9 cellular contexts compared by ENCODE assay signal in the genomic region with DNA sequence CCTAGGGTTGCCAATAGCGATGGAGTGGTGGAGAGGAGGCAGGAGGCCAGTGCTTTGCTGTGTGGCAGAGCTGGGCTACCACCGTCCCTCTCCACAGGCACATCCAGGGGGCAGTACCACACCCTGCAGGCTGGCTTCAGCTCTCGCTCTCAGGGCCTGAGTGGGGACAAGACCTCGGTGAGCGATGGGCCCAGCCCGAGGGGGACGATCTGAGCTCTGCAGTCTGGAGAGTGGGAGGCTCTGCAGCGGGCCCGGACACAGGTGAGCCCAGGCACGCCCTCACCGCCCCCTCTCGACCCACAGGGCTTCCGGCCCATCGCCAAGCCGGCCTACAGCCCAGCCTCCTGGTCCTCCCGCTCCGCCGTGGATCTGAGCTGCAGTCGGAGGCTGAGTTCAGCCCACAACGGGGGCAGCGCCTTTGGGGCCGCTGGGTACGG. TPM values are rescaled to one million over a fixed set of nuclear protein-coding genes. Genes with fewer than 3 reads are reported as not detected.
A peak's percentile ranks its signal among the peaks of the same experiment; 100 is the strongest.
DNase-seq lines count a peak whose midpoint lies in the region; ATAC-seq, FAIRE-seq and TF ChIP-seq lines count a peak whose summit lies in the region.
"Had no signal": no experiment of that assay in that cellular context is flagged by ENCODE, and none has a peak within 500 bp of the region (broad histone marks: within the 10 kb centered on the region; RNA-seq: fewer than 3 reads in every experiment).

No MANE protein-coding gene starts in this region.

- peaks cover 67% of the 10 kb centered on the region for H3K79me2 ChIP-seq in keratinocyte (ENCODE audit: control insufficient read depth, insufficient read depth, low read length)

- H3K4me3 ChIP-seq in keratinocyte (ENCODE audit: control insufficient read depth in 2 of 3, extremely low read depth in 1 of 3, insufficient read depth in 2 of 3, low read depth in 1 of 3, low read length in 3 of 3) = no peak overlapping the region

- CTCF ChIA-PET in WTC11 (lab: Charles Lee) = interaction anchor here (0.8 to 1.7 kb wide), 9 partner anchors 10 to 330 kb away, joined by 3 to 13 read pairs (median 5); a partner anchor contains a TSS

- H3K36me3 ChIP-seq in keratinocyte (ENCODE audit: control insufficient read depth in 2 of 2, extremely low read depth in 1 of 2, insufficient read depth in 2 of 2, low read length in 2 of 2) = peaks cover 5 to 27% of the 10 kb centered on the region in 2 experiments

- H3K9me3 Mint-ChIP-seq in WTC11 = peaks cover 3% of the 10 kb centered on the region; the same call in 1 of the 2 replicates

- ATAC-seq in HG03045 (IDR thresholded peaks at IDR 0.05; ENCODE audit: unreplicated experiment) (peak; percentile 20), WTC11 (peak; percentile 38), HG03139 (IDR thresholded peaks at IDR 0.05; ENCODE audit: unreplicated experiment) (no peak), HG03571 (IDR thresholded peaks at IDR 0.05; ENCODE audit: unreplicated experiment) (no peak), HG02623 (IDR thresholded peaks at IDR 0.05; ENCODE audit: unreplicated experiment) (no peak)

- H3K4me2 ChIP-seq in keratinocyte (ENCODE audit: control insufficient read depth, extremely low read depth, insufficient read depth, low read depth, low read length) = peak overlapping the region; percentile 93

- peaks cover 8% of the 10 kb centered on the region for H3K27me3 Mint-ChIP-seq in WTC11 (ENCODE audit: low read depth)

- TF ChIP-seq CTCF in WTC11 (IDR thresholded peaks at IDR 0.05) (no peak), keratinocyte (optimal IDR thresholded peaks at IDR 0.05 in 1 of 3, IDR thresholded peaks at IDR 0.05 in 1 of 3, conservative IDR thresholded peaks at IDR 0.05 in 1 of 3; ENCODE audit: extremely low read depth in 1 of 3, insufficient read depth in 2 of 3, low read length in 3 of 3) (peak in 2 of 3 experiments; percentile 29 to 36)

- H4K20me1 ChIP-seq in keratinocyte (ENCODE audit: control insufficient read depth, extremely low read depth, insufficient read depth, low read length) = peaks cover 10% of the 10 kb centered on the region

- DNase-seq in EL (peak; percentile 56), WTC11 (ENCODE audit: low spot score) (peak; percentile 46), keratinocyte (ENCODE audit: low read depth, low spot score) (no peak), GOT3 (lab: John Stamatoyannopoulos, UW) (no peak)

- H2AFZ ChIP-seq in keratinocyte (ENCODE audit: control insufficient read depth, low read length) = no peak overlapping the region

- no peak overlapping the region for H3K27ac ChIP-seq in keratinocyte (ENCODE audit: control insufficient read depth, insufficient read depth, low read length)

- FAIRE-seq in keratinocyte (lab: Jason Lieb, UNC) = no peak

- POLR2A ChIA-PET in WTC11 (lab: Charles Lee) = interaction anchor here (1.1 kb wide), 1 partner anchor 20 kb away, joined by 3 read pairs; no protein-coding TSS in a partner anchor

- dilution Hi-C loops in keratinocyte (cut with MboI; ENCODE audit: extremely low pct_ligation_motif_present, low sequenced_read_pairs) = no loop called here

- H3K9ac ChIP-seq in keratinocyte (ENCODE audit: control insufficient read depth, extremely low read depth, insufficient read depth, low read length) = no peak overlapping the region

- peaks cover 6% of the 10 kb centered on the region for H3K4me1 Mint-ChIP-seq in WTC11

- H3K27ac Mint-ChIP-seq in WTC11 = no peak overlapping the region

- H3K36me3 Mint-ChIP-seq in WTC11 = peaks cover 11% of the 10 kb centered on the region

- no peaks in the 10 kb centered on the region for H3K27me3 ChIP-seq in keratinocyte (ENCODE audit: control insufficient read depth, extremely low read depth, insufficient read depth, low read length)

- no peaks in the 10 kb centered on the region for H3K9me3 ChIP-seq in keratinocyte (ENCODE audit: control insufficient read depth, low read depth, low read length)

- no peaks in the 10 kb centered on the region for H3K9me1 ChIP-seq in keratinocyte (ENCODE audit: control insufficient read depth, extremely low read depth, insufficient read depth, low read length)

- peaks cover 19% of the 10 kb centered on the region for H3K4me1 ChIP-seq in keratinocyte (ENCODE audit: control insufficient read depth, extremely low read depth, insufficient read depth, low read length)

- H3K4me3 Mint-ChIP-seq in WTC11 = no peak overlapping the region

TF ChIP-seq in WTC11, 78 proteins besides CTCF, POLR2A, EP300 and RAD21 (continues in another document):
- TF ChIP-seq, protein P1, sequence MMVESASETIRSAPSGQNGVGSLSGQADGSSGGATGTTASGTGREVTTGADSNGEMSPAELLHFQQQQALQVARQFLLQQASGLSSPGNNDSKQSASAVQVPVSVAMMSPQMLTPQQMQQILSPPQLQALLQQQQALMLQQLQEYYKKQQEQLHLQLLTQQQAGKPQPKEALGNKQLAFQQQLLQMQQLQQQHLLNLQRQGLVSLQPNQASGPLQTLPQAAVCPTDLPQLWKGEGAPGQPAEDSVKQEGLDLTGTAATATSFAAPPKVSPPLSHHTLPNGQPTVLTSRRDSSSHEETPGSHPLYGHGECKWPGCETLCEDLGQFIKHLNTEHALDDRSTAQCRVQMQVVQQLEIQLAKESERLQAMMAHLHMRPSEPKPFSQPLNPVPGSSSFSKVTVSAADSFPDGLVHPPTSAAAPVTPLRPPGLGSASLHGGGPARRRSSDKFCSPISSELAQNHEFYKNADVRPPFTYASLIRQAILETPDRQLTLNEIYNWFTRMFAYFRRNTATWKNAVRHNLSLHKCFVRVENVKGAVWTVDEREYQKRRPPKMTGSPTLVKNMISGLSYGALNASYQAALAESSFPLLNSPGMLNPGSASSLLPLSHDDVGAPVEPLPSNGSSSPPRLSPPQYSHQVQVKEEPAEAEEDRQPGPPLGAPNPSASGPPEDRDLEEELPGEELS (CRISPR knock-in tag; IDR thresholded peaks at IDR 0.05) = no peak
- TF ChIP-seq, protein P2, sequence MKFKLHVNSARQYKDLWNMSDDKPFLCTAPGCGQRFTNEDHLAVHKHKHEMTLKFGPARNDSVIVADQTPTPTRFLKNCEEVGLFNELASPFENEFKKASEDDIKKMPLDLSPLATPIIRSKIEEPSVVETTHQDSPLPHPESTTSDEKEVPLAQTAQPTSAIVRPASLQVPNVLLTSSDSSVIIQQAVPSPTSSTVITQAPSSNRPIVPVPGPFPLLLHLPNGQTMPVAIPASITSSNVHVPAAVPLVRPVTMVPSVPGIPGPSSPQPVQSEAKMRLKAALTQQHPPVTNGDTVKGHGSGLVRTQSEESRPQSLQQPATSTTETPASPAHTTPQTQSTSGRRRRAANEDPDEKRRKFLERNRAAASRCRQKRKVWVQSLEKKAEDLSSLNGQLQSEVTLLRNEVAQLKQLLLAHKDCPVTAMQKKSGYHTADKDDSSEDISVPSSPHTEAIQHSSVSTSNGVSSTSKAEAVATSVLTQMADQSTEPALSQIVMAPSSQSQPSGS (CRISPR knock-in tag; IDR thresholded peaks at IDR 0.05; ENCODE audit: borderline replicate concordance, low read depth) = no peak

RNA-seq across cellular contexts. Expression of a gene that starts 2.5 kb away (rescaled TPM):
- 17.3 to 23.4 TPM (median 21.4 TPM) in 3 replicates for total RNA-seq in WTC11 (2021)
- 125 to 245 TPM (median 127 TPM) in 3 replicates for polyA plus RNA-seq in keratinocyte
- polyA plus RNA-seq in keratinocyte (2011; ENCODE audit: low read depth) = 112 TPM
- polyA plus RNA-seq in keratinocyte (2011; cell fraction: cytosol; rRNA removed) = 67.9 and 176 TPM in 2 replicates
- polyA plus RNA-seq in keratinocyte (2011; cell fraction: nucleus; rRNA removed) = 163 and 226 TPM in 2 replicates
- polyA plus RNA-seq in keratinocyte (2012; ENCODE audit: low replicate concordance) = 180 and 202 TPM in 2 replicates
- polyA minus RNA-seq in keratinocyte = 98.9 to 231 TPM (median 193 TPM) in 3 replicates
- polyA minus RNA-seq in keratinocyte (2011; cell fraction: cytosol; rRNA and poly(A)+ RNA removed) = 467 TPM
- polyA minus RNA-seq in keratinocyte (2011; cell fraction: nucleus; rRNA and poly(A)+ RNA removed) = 173 and 240 TPM in 2 replicates
- total RNA-seq: SK-MEL-5 had no signal

RNA-seq across cellular contexts. Expression of a gene that starts 18.3 kb away (rescaled TPM):
- total RNA-seq in WTC11 (2021) = 85.2 to 98.9 TPM (median 91.8 TPM) in 3 replicates
- 1.8 to 3.8 TPM (median 2.4 TPM) in 3 replicates for polyA plus RNA-seq in keratinocyte
- not detected for polyA plus RNA-seq in keratinocyte (2011; ENCODE audit: low read depth)
- 0.78 and 2.4 TPM in 2 replicates for polyA plus RNA-seq in keratinocyte (2011; cell fraction: cytosol; rRNA removed)
- polyA plus RNA-seq in keratinocyte (2011; cell fraction: nucleus; rRNA removed) = 2.9 and 3.4 TPM in 2 replicates
- polyA plus RNA-seq in keratinocyte (2012; ENCODE audit: low replicate concordance) = 2.8 and 6.5 TPM in 2 replicates
- 0.67 to 8.0 TPM (median 1.0 TPM) in 3 replicates for polyA minus RNA-seq in keratinocyte
- polyA minus RNA-seq in keratinocyte (2011; cell fraction: cytosol; rRNA and poly(A)+ RNA removed) = 3.6 TPM
- polyA minus RNA-seq in keratinocyte (2011; cell fraction: nucleus; rRNA and poly(A)+ RNA removed) = 1.9 and 2.0 TPM in 2 replicates

RNA-seq across cellular contexts. Expression of a gene that starts 27.2 kb away (rescaled TPM):
- total RNA-seq in WTC11 (2021) = 88.0 to 113 TPM (median 97.8 TPM) in 3 replicates
- 7.3 to 11.5 TPM (median 8.1 TPM) in 3 replicates for polyA plus RNA-seq in keratinocyte
- polyA plus RNA-seq in keratinocyte (2011; ENCODE audit: low read depth) = 2.9 TPM
- 2.2 and 8.1 TPM in 2 replicates for polyA plus RNA-seq in keratinocyte (2011; cell fraction: cytosol; rRNA removed)
- polyA plus RNA-seq in keratinocyte (2011; cell fraction: nucleus; rRNA removed) = 29.2 and 46.2 TPM in 2 replicates
- 7.4 and 13.7 TPM in 2 replicates for polyA plus RNA-seq in keratinocyte (2012; ENCODE audit: low replicate concordance)
- 2.3 to 6.2 TPM (median 2.4 TPM) in 3 replicates for polyA minus RNA-seq in keratinocyte
- polyA minus RNA-seq in keratinocyte (2011; cell fraction: cytosol; rRNA and poly(A)+ RNA removed) = 10.7 TPM
- polyA minus RNA-seq in keratinocyte (2011; cell fraction: nucleus; rRNA and poly(A)+ RNA removed) = 8.7 and 13.1 TPM in 2 replicates

RNA-seq across cellular contexts. Expression of a gene that starts 45.3 kb away (rescaled TPM):
- 13.2 to 17.6 TPM (median 16.6 TPM) in 3 replicates for total RNA-seq in WTC11 (2021)
- 16.1 to 40.2 TPM (median 17.7 TPM) in 3 replicates for polyA plus RNA-seq in keratinocyte
- 12.2 TPM for polyA plus RNA-seq in keratinocyte (2011; ENCODE audit: low read depth)
- polyA plus RNA-seq in keratinocyte (2011; cell fraction: cytosol; rRNA removed) = 2.5 and 4.0 TPM in 2 replicates
- polyA plus RNA-seq in keratinocyte (2011; cell fraction: nucleus; rRNA removed) = 143 and 201 TPM in 2 replicates
- polyA plus RNA-seq in keratinocyte (2012; ENCODE audit: low replicate concordance) = 18.0 and 49.7 TPM in 2 replicates
- 15.2 to 21.3 TPM (median 15.5 TPM) in 3 replicates for polyA minus RNA-seq in keratinocyte
- 5.0 TPM for polyA minus RNA-seq in keratinocyte (2011; cell fraction: cytosol; rRNA and poly(A)+ RNA removed)
- 28.2 and 31.9 TPM in 2 replicates for polyA minus RNA-seq in keratinocyte (2011; cell fraction: nucleus; rRNA and poly(A)+ RNA removed)
- total RNA-seq: SK-MEL-5 had no signal

RNA-seq across cellular contexts. Expression of a gene that starts 53.5 kb away (rescaled TPM):
- 49.5 to 56.8 TPM (median 55.2 TPM) in 3 replicates for total RNA-seq in WTC11 (2021)
- polyA plus RNA-seq in keratinocyte = 21.6 to 36.7 TPM (median 31.7 TPM) in 3 replicates
- 15.6 TPM for polyA plus RNA-seq in keratinocyte (2011; ENCODE audit: low read depth)
- 21.5 and 31.3 TPM in 2 replicates for polyA plus RNA-seq in keratinocyte (2011; cell fraction: cytosol; rRNA removed)
- polyA plus RNA-seq in keratinocyte (2011; cell fraction: nucleus; rRNA removed) = 73.0 and 91.5 TPM in 2 replicates
- 25.4 and 36.5 TPM in 2 replicates for polyA plus RNA-seq in keratinocyte (2012; ENCODE audit: low replicate concordance)
- 42.6 to 74.9 TPM (median 46.0 TPM) in 3 replicates for polyA minus RNA-seq in keratinocyte
- 48.5 TPM for polyA minus RNA-seq in keratinocyte (2011; cell fraction: cytosol; rRNA and poly(A)+ RNA removed)
- 59.6 and 60.7 TPM in 2 replicates for polyA minus RNA-seq in keratinocyte (2011; cell fraction: nucleus; rRNA and poly(A)+ RNA removed)

Comparison
In these comparisons a context has a peak if more than half of its experiments do, and no peak if none do; other contexts are left out.
1. DNase-seq: peak in EL (single experiment) and WTC11 (single experiment); none in keratinocyte (single experiment) and GOT3 (single experiment).
2. ATAC-seq: peak in HG03045 (single experiment) and WTC11 (single experiment); none in HG03139 (single experiment), HG03571 (single experiment) and HG02623 (single experiment).